In the genomic region with DNA sequence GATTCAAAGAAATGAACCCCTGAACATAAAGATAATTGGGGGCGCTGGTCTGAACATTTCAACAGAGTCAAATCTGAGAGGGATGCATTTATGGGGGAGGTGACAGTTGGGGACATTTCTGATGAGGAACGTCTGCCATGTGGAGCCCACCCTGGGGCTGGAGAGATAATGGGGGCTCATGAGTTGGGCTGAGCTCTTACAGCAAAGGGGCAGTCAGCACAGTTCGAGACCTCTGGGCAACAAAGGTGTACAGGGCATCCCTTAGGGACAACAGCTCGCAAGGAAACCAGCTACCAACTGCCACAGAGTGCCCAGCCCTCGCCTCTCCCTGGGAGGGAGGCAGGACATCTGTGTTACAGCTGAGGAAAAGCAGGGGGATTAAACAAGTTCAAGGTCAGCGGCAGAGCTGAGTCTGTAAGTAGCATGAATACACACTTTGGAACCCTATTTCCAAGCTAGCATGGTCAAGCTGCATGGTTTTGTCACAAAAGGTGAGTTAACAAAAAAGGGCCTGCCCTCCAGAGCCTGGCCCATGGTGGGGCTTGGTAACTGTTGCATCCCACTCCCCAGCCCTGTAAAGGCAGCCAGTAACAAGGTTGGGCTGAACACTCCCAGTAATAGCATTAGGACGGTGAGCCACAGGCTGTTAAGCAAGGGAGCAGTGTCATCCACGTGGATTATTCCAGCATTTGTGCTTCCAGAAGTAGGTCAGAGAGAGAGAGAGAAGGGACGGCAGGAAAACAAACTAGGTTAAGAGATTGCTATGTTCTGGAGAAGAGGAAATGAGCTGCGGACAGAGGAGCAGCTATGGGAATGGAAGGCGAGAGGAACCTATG, we compare ENCODE assay signal across 1 cellular context.
TF ChIP-seq lines count a peak whose summit lies in the region.

No MANE protein-coding gene starts in this region.

TF ChIP-seq in K562, 482 proteins besides CTCF, POLR2A, EP300 and RAD21:
- TF ChIP-seq CBFA2T3 (IDR thresholded peaks at IDR 0.05) = no peak
- TF ChIP-seq ZNF3 (CRISPR knock-in tag; IDR thresholded peaks at IDR 0.05) = no peak
- TF ChIP-seq ZNF184 (CRISPR knock-in tag; IDR thresholded peaks at IDR 0.05) = 0 out of 2 replicates have a peak, but pooled peaks have one; percentile 16
